33 cellular contexts compared by ENCODE assay signal in genomic region chr11:101262258-101262657, GRCh38.
DNase-seq lines count a peak whose midpoint lies in the region; ATAC-seq, FAIRE-seq and TF ChIP-seq lines count a peak whose summit lies in the region.
"Had no signal": no experiment of that assay in that cellular context is flagged by ENCODE, and none has a peak within 500 bp of the region (broad histone marks: within the 10 kb centered on the region; RNA-seq: fewer than 3 reads in every experiment).

No MANE protein-coding gene starts in this region.

- no peaks in the 10 kb centered on the region for H3K36me3 ChIP-seq in gastrocnemius medialis
- H3K36me3 ChIP-seq: BE2C; BLaER1; BLaER1 treated with 17β-estradiol and CSF1 and Interleukin-3, amounts not matched to agents 10 nM and 100 nM had no signal

- no peak for TF ChIP-seq POLR2A in gastrocnemius medialis (IDR thresholded peaks at IDR 0.05)

- ATAC-seq in gastrocnemius medialis: no peak
- ATAC-seq: A549; CD8-positive, alpha-beta T cell had no signal

- H3K9me3 ChIP-seq in gastrocnemius medialis: no peaks in the 10 kb centered on the region
- H3K9me3 ChIP-seq: A549; BE2C; BLaER1; BLaER1 treated with 17β-estradiol and CSF1 and Interleukin-3, amounts not matched to agents 10 nM and 100 nM; Caco-2 had no signal

- H3K4me1 ChIP-seq in gastrocnemius medialis: no peaks in the 10 kb centered on the region
- H3K4me1 ChIP-seq: A549; BE2C; BLaER1; BLaER1 treated with 17β-estradiol and CSF1 and Interleukin-3, amounts not matched to agents 10 nM and 100 nM; Caco-2 had no signal

- H3K4me3 ChIP-seq in gastrocnemius medialis: no peak overlapping the region
- H3K4me3 ChIP-seq: A549; BLaER1; BLaER1 treated with 17β-estradiol and CSF1 and Interleukin-3, amounts not matched to agents 10 nM and 100 nM had no signal

- TF ChIP-seq CTCF in gastrocnemius medialis (IDR thresholded peaks at IDR 0.05 in 4 of 5, conservative IDR thresholded peaks at IDR 0.05 in 1 of 5): no peak

- in situ Hi-C loops in gastrocnemius medialis (cut with MboI; ENCODE audit: low sequenced_read_pairs in 4 of 4) (no loop called here), G401 (cut with HindIII; ENCODE audit: low sequenced_read_pairs) (no loop called here)

- TF ChIP-seq RAD21 in Ishikawa (IDR thresholded peaks at IDR 0.05; ENCODE audit: low read depth): no peak

- intact Hi-C loops in gastrocnemius medialis (cut with DNase I; ENCODE audit: low total_unique reads): no loop called here

- no peak overlapping the region for H3K27ac ChIP-seq in gastrocnemius medialis
- H3K27ac ChIP-seq: 22Rv1; A549; BLaER1; BLaER1 treated with 17β-estradiol and CSF1 and Interleukin-3, amounts not matched to agents 10 nM and 100 nM; C4-2B had no signal

- DNase-seq in gastrocnemius medialis (no peak), G401 (ENCODE audit: low spot score) (no peak), NCI-H345 treated with DMSO at 0.1 percent for 48 hours (lab: John Stamatoyannopoulos, UW; ENCODE audit: unreplicated experiment) (no peak)
- DNase-seq: 8988T; ACHN; AML-193; BE2C; C1 segment of cervical spinal cord; Caco-2; Calu3; CD4-positive, alpha-beta memory T cell; CD4-positive, alpha-beta T cell; CD4-positive, CD25-positive, alpha-beta regulatory T cell; CD8-positive, alpha-beta memory T cell; CD8-positive, alpha-beta T cell; COR-L47; DMS 273 treated with DMSO at 0.1 percent for 48 hours; DMS153; DMS53; DMS79; DMS79 treated with DMSO at 0.1 percent for 48 hours; DND-41; EL had no signal

- peak; percentile 77; the same call in 1 of the 2 replicates for TF ChIP-seq EP300 in Ishikawa (IDR thresholded peaks at IDR 0.05; ENCODE audit: borderline replicate concordance)

- H3K27me3 ChIP-seq in gastrocnemius medialis: no peaks in the 10 kb centered on the region
- H3K27me3 ChIP-seq: BE2C; BLaER1; BLaER1 treated with 17β-estradiol and CSF1 and Interleukin-3, amounts not matched to agents 10 nM and 100 nM had no signal

- FAIRE-seq in endometrium (lab: Jason Lieb, UNC) (peak; percentile 77), islet of Langerhans (lab: Jason Lieb, UNC) (peak; percentile 36)
- FAIRE-seq: A204.1, A549, D721Med had no signal

TF ChIP-seq in Ishikawa, 13 proteins besides CTCF, POLR2A, EP300 and RAD21:
- no peak for TF ChIP-seq TAF1 (IDR thresholded peaks at IDR 0.05; ENCODE audit: low read depth)
- no peak for TF ChIP-seq YY1 (IDR thresholded peaks at IDR 0.05; ENCODE audit: low read depth)
- TF ChIP-seq CREB1 (IDR thresholded peaks at IDR 0.05; ENCODE audit: low read depth): no peak
- no peak for TF ChIP-seq EGR1 (IDR thresholded peaks at IDR 0.05)
- TF ChIP-seq FOXM1 (IDR thresholded peaks at IDR 0.05; ENCODE audit: borderline replicate concordance, low read depth): peak; percentile 74; the same call in 1 of the 2 replicates
- peak; percentile 11; the same call in 1 of the 2 replicates for TF ChIP-seq CEBPB (IDR thresholded peaks at IDR 0.05)
- TF ChIP-seq ZBTB7A (IDR thresholded peaks at IDR 0.05; ENCODE audit: low read depth): no peak
- TF ChIP-seq, protein P1, sequence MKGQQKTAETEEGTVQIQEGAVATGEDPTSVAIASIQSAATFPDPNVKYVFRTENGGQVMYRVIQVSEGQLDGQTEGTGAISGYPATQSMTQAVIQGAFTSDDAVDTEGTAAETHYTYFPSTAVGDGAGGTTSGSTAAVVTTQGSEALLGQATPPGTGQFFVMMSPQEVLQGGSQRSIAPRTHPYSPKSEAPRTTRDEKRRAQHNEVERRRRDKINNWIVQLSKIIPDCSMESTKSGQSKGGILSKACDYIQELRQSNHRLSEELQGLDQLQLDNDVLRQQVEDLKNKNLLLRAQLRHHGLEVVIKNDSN (IDR thresholded peaks at IDR 0.05): no peak
- TF ChIP-seq NFIC (IDR thresholded peaks at IDR 0.05): peak; percentile 42; the same call in 1 of the 2 replicates
- TF ChIP-seq REST (IDR thresholded peaks at IDR 0.05; ENCODE audit: low read depth): no peak
- TF ChIP-seq MAX (IDR thresholded peaks at IDR 0.05): no peak
- TF ChIP-seq TEAD4 (IDR thresholded peaks at IDR 0.05): peak; percentile 63
- TF ChIP-seq TCF12 (IDR thresholded peaks at IDR 0.05; ENCODE audit: low read depth): peak; percentile 41; the same call in 1 of the 2 replicates
